In genomic region chr18:24114924-24115549, GRCh38 we compare ENCODE assay signal across 19 cellular contexts. TPM values are rescaled to one million over a fixed set of nuclear protein-coding genes. Genes with fewer than 3 reads are reported as not detected.
DNase-seq lines count a peak whose midpoint lies in the region; ATAC-seq and TF ChIP-seq lines count a peak whose summit lies in the region.
"Had no signal": no experiment of that assay in that cellular context is flagged by ENCODE, and none has a peak within 500 bp of the region (broad histone marks: within the 10 kb centered on the region; RNA-seq: fewer than 3 reads in every experiment).

No MANE protein-coding gene starts in this region.

- H3K4me3 Mint-ChIP-seq in CD4-positive, CD25-positive, alpha-beta regulatory T cell: peak overlapping the region in 1 of 4 donors; percentile 38
- H3K4me3 Mint-ChIP-seq in naive thymus-derived CD8-positive, alpha-beta T cell: no peak overlapping the region
- H3K4me3 Mint-ChIP-seq: type B pancreatic cell had no signal

- intact Hi-C loops in body of pancreas (cut with DNase I): no loop called here

- H3K36me3 ChIP-seq in CD4-positive, CD25-positive, alpha-beta regulatory T cell (ENCODE audit: control insufficient read depth, insufficient read depth, low read length): peaks cover 70% of the 10 kb centered on the region
- H3K36me3 ChIP-seq in body of pancreas (replicated peaks in 1 of 2; ENCODE audit: insufficient read depth in 1 of 2, low read depth in 2 of 2): no peaks in the 10 kb centered on the region
- H3K36me3 ChIP-seq: left ventricle myocardium inferior had no signal

- no peak for DNase-seq in CD4-positive, CD25-positive, alpha-beta regulatory T cell
- no peak for DNase-seq in HL-60 (ENCODE audit: low read depth in 1 of 2, low spot score in 1 of 2)
- DNase-seq in body of pancreas: no peak
- no peak for DNase-seq in naive thymus-derived CD8-positive, alpha-beta T cell
- DNase-seq in activated gamma-delta T cell treated with Interleukin-2 at 50 U/mL for 16 hours: no peak
- no peak for DNase-seq in SHP77 (lab: John Stamatoyannopoulos, UW)
- DNase-seq: activated CD4-positive, alpha-beta T cell treated with anti-CD3 and anti-CD28 coated beads for 4 hours; effector CD4-positive, alpha-beta T cell; left ventricle myocardium inferior; NCI-H1092 treated with DMSO at 0.1 percent for 48 hours; NCI-H2081 treated with DMSO at 0.1 percent for 48 hours; NCI-H510A; right cardiac atrium; RPMI8226; stomach had no signal

- H3K9me3 Mint-ChIP-seq in CD4-positive, CD25-positive, alpha-beta regulatory T cell: no peaks in the 10 kb centered on the region
- no peaks in the 10 kb centered on the region for H3K9me3 Mint-ChIP-seq in naive thymus-derived CD8-positive, alpha-beta T cell
- H3K9me3 Mint-ChIP-seq: type B pancreatic cell had no signal

- ATAC-seq in CD4-positive, CD25-positive, alpha-beta regulatory T cell (ENCODE audit: low read depth in 2 of 2): no peak
- no peak for ATAC-seq in body of pancreas
- no peak for ATAC-seq in naive thymus-derived CD8-positive, alpha-beta T cell
- ATAC-seq in HG03039 (IDR thresholded peaks at IDR 0.05; ENCODE audit: unreplicated experiment): no peak
- ATAC-seq in GM21737 (IDR thresholded peaks at IDR 0.05; ENCODE audit: unreplicated experiment): no peak
- ATAC-seq: esophagus mucosa, right cardiac atrium had no signal

- H3K36me3 Mint-ChIP-seq in CD4-positive, CD25-positive, alpha-beta regulatory T cell: peaks cover 42% of the 10 kb centered on the region
- peaks cover 0 to 74% (median 0%) of the 10 kb centered on the region in 3 donors for H3K36me3 Mint-ChIP-seq in naive thymus-derived CD8-positive, alpha-beta T cell
- H3K36me3 Mint-ChIP-seq: type B pancreatic cell had no signal

- no peaks in the 10 kb centered on the region for H3K27me3 Mint-ChIP-seq in CD4-positive, CD25-positive, alpha-beta regulatory T cell
- no peaks in the 10 kb centered on the region for H3K27me3 Mint-ChIP-seq in naive thymus-derived CD8-positive, alpha-beta T cell
- H3K27me3 Mint-ChIP-seq: type B pancreatic cell had no signal

- WGBS in body of pancreas, 2 donors: 55 to 60% methylated on average over 4 of the region's 4 CpGs

- TF ChIP-seq POLR2A in body of pancreas (IDR thresholded peaks at IDR 0.05): no peak

- H3K27ac ChIP-seq in CD4-positive, CD25-positive, alpha-beta regulatory T cell (ENCODE audit: insufficient read depth, low read length, poor library complexity, severe bottlenecking): no peak overlapping the region
- H3K27ac ChIP-seq in HL-60 (replicated peaks): peak overlapping the region; percentile 1; the same call in 1 of the 2 replicates
- H3K27ac ChIP-seq in body of pancreas: peak overlapping the region in 3 of 4 donors; percentile 15 to 87 (median 47)
- H3K27ac ChIP-seq: left ventricle myocardium inferior, stomach had no signal

- peaks cover 27 to 46% (median 34%) of the 10 kb centered on the region in 4 donors for H3K4me1 Mint-ChIP-seq in CD4-positive, CD25-positive, alpha-beta regulatory T cell
- peaks cover 14 to 31% (median 28%) of the 10 kb centered on the region in 4 donors for H3K4me1 Mint-ChIP-seq in naive thymus-derived CD8-positive, alpha-beta T cell

- TF ChIP-seq CTCF in HL-60 (IDR thresholded peaks at IDR 0.05; ENCODE audit: insufficient read depth, low read length) (no peak), body of pancreas (IDR thresholded peaks at IDR 0.05) (no peak)

- POLR2A ChIA-PET in naive thymus-derived CD8-positive, alpha-beta T cell (lab: Charles Lee): no interaction called here

- no peaks in the 10 kb centered on the region for H3K9me3 ChIP-seq in CD4-positive, CD25-positive, alpha-beta regulatory T cell (ENCODE audit: control insufficient read depth in 2 of 2, low read length in 2 of 2)
- no peaks in the 10 kb centered on the region for H3K9me3 ChIP-seq in body of pancreas
- H3K9me3 ChIP-seq: left ventricle myocardium inferior, stomach had no signal

- H3K4me3 ChIP-seq in CD4-positive, CD25-positive, alpha-beta regulatory T cell (ENCODE audit: low read depth, low read length): no peak overlapping the region
- no peak overlapping the region for H3K4me3 ChIP-seq in HL-60 (replicated peaks; ENCODE audit: insufficient read depth, low read length)
- no peak overlapping the region for H3K4me3 ChIP-seq in body of pancreas
- H3K4me3 ChIP-seq: left ventricle myocardium inferior, stomach had no signal

- no peaks in the 10 kb centered on the region for H3K4me1 ChIP-seq in CD4-positive, CD25-positive, alpha-beta regulatory T cell (ENCODE audit: control insufficient read depth, insufficient read depth, low read length, poor library complexity, severe bottlenecking)
- peaks cover 48% of the 10 kb centered on the region for H3K4me1 ChIP-seq in body of pancreas
- H3K4me1 ChIP-seq: left ventricle myocardium inferior had no signal

- H3K27me3 ChIP-seq in CD4-positive, CD25-positive, alpha-beta regulatory T cell (ENCODE audit: control insufficient read depth, insufficient read depth, low read length): no peaks in the 10 kb centered on the region
- H3K27me3 ChIP-seq in HL-60 (ENCODE audit: insufficient read depth, poor library complexity, severe bottlenecking) (no peaks in the 10 kb centered on the region), body of pancreas (no peaks in the 10 kb centered on the region)
- H3K27me3 ChIP-seq: stomach had no signal

- H3K27ac Mint-ChIP-seq in CD4-positive, CD25-positive, alpha-beta regulatory T cell: peak overlapping the region; percentile 7 to 75 (median 74)
- peak overlapping the region; percentile 26 to 85 (median 70) for H3K27ac Mint-ChIP-seq in naive thymus-derived CD8-positive, alpha-beta T cell
- H3K27ac Mint-ChIP-seq: type B pancreatic cell had no signal

RNA-seq across cellular contexts. Expression of gene CABYR, which starts 23.8 kb away (rescaled TPM):
- total RNA-seq in CD4-positive, CD25-positive, alpha-beta regulatory T cell: 1.2 TPM
- polyA plus RNA-seq in CD4-positive, CD25-positive, alpha-beta regulatory T cell: under 1 TPM in 2 of 4 donors, not detected in 2; 0.19 to 0.56 TPM
- under 1 TPM in 1 of 2 donors, not detected in 1; 0.52 TPM for total RNA-seq in body of pancreas
- 1 to 10 TPM; 2.1 to 3.3 TPM for total RNA-seq in naive thymus-derived CD8-positive, alpha-beta T cell
- polyA plus RNA-seq in naive thymus-derived CD8-positive, alpha-beta T cell: under 1 TPM in 2 of 3 donors, not detected in 1; 0.28 to 0.46 TPM
- total RNA-seq: left ventricle myocardium inferior had no signal
